Comparison of ENCODE assay signal across 3 cellular contexts in genomic region chr15:79956354-79956939, GRCh38.
A peak's percentile ranks its signal among the peaks of the same experiment; 100 is the strongest.
TF ChIP-seq lines count a peak whose summit lies in the region.

No MANE protein-coding gene starts in this region.

TF ChIP-seq in A549, 52 proteins besides CTCF, POLR2A, EP300 and RAD21 (continued from another document):
- TF ChIP-seq EHF (CRISPR knock-in tag; IDR thresholded peaks at IDR 0.05) = no peak
- no peak for TF ChIP-seq KDM1A (IDR thresholded peaks at IDR 0.05; ENCODE audit: low read depth)
- no peak for TF ChIP-seq HOXA7 (CRISPR knock-in tag; IDR thresholded peaks at IDR 0.05)
- no peak for TF ChIP-seq CHD4 (IDR thresholded peaks at IDR 0.05; ENCODE audit: borderline replicate concordance)
TF ChIP-seq in A549: peak in this region for 0.

TF ChIP-seq in GM23338, 12 proteins besides CTCF, POLR2A, EP300 and RAD21 (continued from another document):
- TF ChIP-seq ZNF462 (CRISPR knock-in tag; IDR thresholded peaks at IDR 0.05) (no peak), CREB1 (CRISPR knock-in tag; IDR thresholded peaks at IDR 0.05; ENCODE audit: low read depth) (no peak), POLR2AphosphoS5 (IDR thresholded peaks at IDR 0.05; ENCODE audit: low read depth) (no peak), STAT1 (IDR thresholded peaks at IDR 0.05; ENCODE audit: unreplicated experiment) (no peak)

TF ChIP-seq in K562, 482 proteins besides CTCF, POLR2A, EP300 and RAD21 (continued from another document):
- no peak for TF ChIP-seq PBX2 (CRISPR knock-in tag; IDR thresholded peaks at IDR 0.05; ENCODE audit: low read depth)
- peak; percentile 72 for TF ChIP-seq PBX2 (tag; conservative IDR thresholded peaks at IDR 0.05; ENCODE audit: low read depth)
- TF ChIP-seq MEIS2 (IDR thresholded peaks at IDR 0.05; ENCODE audit: partially characterized antibody) = peak; percentile 53
- TF ChIP-seq MYNN (IDR thresholded peaks at IDR 0.05) = no peak
- no peak for TF ChIP-seq MYNN (CRISPR knock-in tag; IDR thresholded peaks at IDR 0.05)
- no peak for TF ChIP-seq HMG20B (CRISPR knock-in tag; IDR thresholded peaks at IDR 0.05)
